1 cellular context compared by ENCODE assay signal in genomic region chr19:31127132-31127967, GRCh38.
TF ChIP-seq lines count a peak whose summit lies in the region.

No MANE protein-coding gene starts in this region.

TF ChIP-seq in IMR-90, 13 proteins besides CTCF, POLR2A, EP300 and RAD21 (continued from another document):
- TF ChIP-seq ELK1 (IDR thresholded peaks at IDR 0.05; ENCODE audit: borderline replicate concordance, low read depth, low read length), result no peak
- peak; percentile 83 for TF ChIP-seq RCOR1 (IDR thresholded peaks at IDR 0.05; ENCODE audit: insufficient replicate concordance, low read length)
